In genomic region chr3:141366285-141367037, GRCh38 we compare ENCODE assay signal across 8 cellular contexts. TPM values are rescaled to one million over a fixed set of nuclear protein-coding genes. Genes with fewer than 3 reads are reported as not detected.
DNase-seq lines count a peak whose midpoint lies in the region; ATAC-seq, FAIRE-seq and TF ChIP-seq lines count a peak whose summit lies in the region.

No MANE protein-coding gene starts in this region.

- peaks cover 8% of the 10 kb centered on the region in 3 donors for H3K4me1 Mint-ChIP-seq in CD8-positive, alpha-beta memory T cell

- TF ChIP-seq CTCF in RWPE1 (conservative IDR thresholded peaks at IDR 0.05; ENCODE audit: low read depth), result no peak
- no peak for TF ChIP-seq CTCF in esophagus muscularis mucosa (IDR thresholded peaks at IDR 0.05)
- TF ChIP-seq CTCF in pancreas (IDR thresholded peaks at IDR 0.05), result no peak

- no peaks in the 10 kb centered on the region for H3K36me3 ChIP-seq in CD8-positive, alpha-beta memory T cell (ENCODE audit: insufficient read depth, low read length)
- peaks cover 0 to 5% (median 0%) of the 10 kb centered on the region in 4 donors for H3K36me3 ChIP-seq in esophagus muscularis mucosa
- no peaks in the 10 kb centered on the region for H3K36me3 ChIP-seq in pancreas

- H3K9me3 Mint-ChIP-seq in CD8-positive, alpha-beta memory T cell, result peaks cover 0 to 4% (median 1%) of the 10 kb centered on the region in 5 donors

- no peaks in the 10 kb centered on the region for H3K9me3 ChIP-seq in CD8-positive, alpha-beta memory T cell (ENCODE audit: low read length)
- H3K9me3 ChIP-seq in esophagus muscularis mucosa, result no peaks in the 10 kb centered on the region
- no peaks in the 10 kb centered on the region for H3K9me3 ChIP-seq in pancreas

- peaks cover 0 to 2% of the 10 kb centered on the region in 2 donors for H3K27me3 Mint-ChIP-seq in CD8-positive, alpha-beta memory T cell

- CTCF ChIA-PET in CD8-positive, alpha-beta memory T cell (lab: Charles Lee), result interaction anchor here (5.3 kb wide), 1 partner anchor 75 kb away, joined by 62 read pairs; no protein-coding TSS in a partner anchor
- CTCF ChIA-PET in RWPE1 (lab: Yijun Ruan, JAX), result interaction anchor here (0.9 kb wide), 2 partner anchors 74 to 125 kb away, joined by 3 to 4 read pairs; no protein-coding TSS in a partner anchor

- H3K27ac Mint-ChIP-seq in CD8-positive, alpha-beta memory T cell, result no peak overlapping the region

- H3K27me3 ChIP-seq in CD8-positive, alpha-beta memory T cell (ENCODE audit: insufficient read depth, low read length, poor library complexity, severe bottlenecking), result no peaks in the 10 kb centered on the region
- H3K27me3 ChIP-seq in esophagus muscularis mucosa (no peaks in the 10 kb centered on the region), pancreas (no peaks in the 10 kb centered on the region)

- no peak overlapping the region for H3K4me3 Mint-ChIP-seq in CD8-positive, alpha-beta memory T cell

- H3K36me3 Mint-ChIP-seq in CD8-positive, alpha-beta memory T cell, result no peaks in the 10 kb centered on the region

- no peak for TF ChIP-seq POLR2A in esophagus muscularis mucosa (IDR thresholded peaks at IDR 0.05; ENCODE audit: low read depth)

- intact Hi-C loops in esophagus muscularis mucosa (cut with DNase I), result loop anchor here (5.0 kb wide), 1 partner anchor 41 kb away; no protein-coding TSS in a partner anchor
- intact Hi-C loops in pancreas (cut with DNase I), result loop anchor here in 1 of 3 donors (10.0 kb wide), 2 partner anchors 48 to 78 kb away; no protein-coding TSS in a partner anchor

- no peak for DNase-seq in CD8-positive, alpha-beta memory T cell
- DNase-seq in RWPE1 (ENCODE audit: low spot score), result peak; percentile 42
- peak; percentile 83 for DNase-seq in esophagus muscularis mucosa (ENCODE audit: extremely low spot score)
- peak in 4 of 6 donors; percentile 41 to 53 (median 48) for DNase-seq in pancreas
- no peak for DNase-seq in cerebellar nuclear complex (lab: John Stamatoyannopoulos, UW)

- POLR2A ChIA-PET in CD8-positive, alpha-beta memory T cell (lab: Charles Lee), result no interaction called here
- POLR2A ChIA-PET in RWPE1 (lab: Yijun Ruan, JAX; ENCODE audit: low non-redundant PET), result no interaction called here

- no peak for TF ChIP-seq EP300 in esophagus muscularis mucosa (IDR thresholded peaks at IDR 0.05)

- no peak for FAIRE-seq in pancreas (lab: Jason Lieb, UNC)

- no peak overlapping the region for H3K4me3 ChIP-seq in CD8-positive, alpha-beta memory T cell (ENCODE audit: low read length)
- H3K4me3 ChIP-seq in esophagus muscularis mucosa (no peak overlapping the region), pancreas (no peak overlapping the region)

- 70% methylated on average over 5 of the region's 5 CpGs for WGBS in esophagus muscularis mucosa
- WGBS in pancreas, 2 donors, result 38 to 40% methylated on average over 5 of the region's 5 CpGs

- ATAC-seq in pancreas (peak; percentile 14 to 50 (median 42)), HG02571 (IDR thresholded peaks at IDR 0.05; ENCODE audit: unreplicated experiment) (no peak), GM19324 (IDR thresholded peaks at IDR 0.05; ENCODE audit: low FRiP score, unreplicated experiment) (no peak), HG03439 (IDR thresholded peaks at IDR 0.05; ENCODE audit: unreplicated experiment) (no peak)

- peaks cover 3% of the 10 kb centered on the region for H3K4me1 ChIP-seq in CD8-positive, alpha-beta memory T cell (ENCODE audit: insufficient read depth, low read length)
- H3K4me1 ChIP-seq in esophagus muscularis mucosa, result peaks cover 28 to 50% (median 46%) of the 10 kb centered on the region in 4 donors
- peaks cover 5 to 26% (median 13%) of the 10 kb centered on the region in 3 donors for H3K4me1 ChIP-seq in pancreas

- peak overlapping the region; percentile 39 for H3K27ac ChIP-seq in CD8-positive, alpha-beta memory T cell (ENCODE audit: low read depth, low read length)
- H3K27ac ChIP-seq in RWPE1 (peak overlapping the region; percentile 97), esophagus muscularis mucosa (replicated peaks in 1 of 4) (peak overlapping the region; percentile 84 to 88 (median 85)), pancreas (peak overlapping the region; percentile 65 to 88 (median 82))

RNA-seq across cellular contexts. Expression of gene ZBTB38, which starts 1.8 kb away (rescaled TPM):
- 10 to 100 TPM; 78.6 to 87.1 TPM for total RNA-seq in CD8-positive, alpha-beta memory T cell
- polyA plus RNA-seq in CD8-positive, alpha-beta memory T cell, result 115 TPM
- total RNA-seq in esophagus muscularis mucosa (100 to 1,000 TPM; 163 to 250 (median 203) TPM), pancreas (10 to 100 TPM; 29.4 to 46.8 (median 31.7) TPM)
- polyA plus RNA-seq in pancreas, result 10 to 100 TPM in 1 of 2 donors, 1 to 10 TPM in 1; 5.7 to 11.2 TPM

Comparison
In these comparisons a context has a peak if more than half of its experiments do, and no peak if none do; other contexts are left out.
1. DNase-seq: peak in RWPE1 (single experiment), esophagus muscularis mucosa (single experiment) and pancreas (4 of 6); none in CD8-positive, alpha-beta memory T cell (0 of 5) and cerebellar nuclear complex (0 of 2).
2. H3K27ac ChIP-seq: peak in every context shown above with its lines; median percentile 97 in RWPE1; 85 in esophagus muscularis mucosa; 82 in pancreas; 39 in CD8-positive, alpha-beta memory T cell.
3. ATAC-seq: peak in pancreas (4 of 4); none in HG02571 (single experiment), GM19324 (single experiment) and HG03439 (single experiment).